1 cellular context compared by ENCODE assay signal in the genomic region with DNA sequence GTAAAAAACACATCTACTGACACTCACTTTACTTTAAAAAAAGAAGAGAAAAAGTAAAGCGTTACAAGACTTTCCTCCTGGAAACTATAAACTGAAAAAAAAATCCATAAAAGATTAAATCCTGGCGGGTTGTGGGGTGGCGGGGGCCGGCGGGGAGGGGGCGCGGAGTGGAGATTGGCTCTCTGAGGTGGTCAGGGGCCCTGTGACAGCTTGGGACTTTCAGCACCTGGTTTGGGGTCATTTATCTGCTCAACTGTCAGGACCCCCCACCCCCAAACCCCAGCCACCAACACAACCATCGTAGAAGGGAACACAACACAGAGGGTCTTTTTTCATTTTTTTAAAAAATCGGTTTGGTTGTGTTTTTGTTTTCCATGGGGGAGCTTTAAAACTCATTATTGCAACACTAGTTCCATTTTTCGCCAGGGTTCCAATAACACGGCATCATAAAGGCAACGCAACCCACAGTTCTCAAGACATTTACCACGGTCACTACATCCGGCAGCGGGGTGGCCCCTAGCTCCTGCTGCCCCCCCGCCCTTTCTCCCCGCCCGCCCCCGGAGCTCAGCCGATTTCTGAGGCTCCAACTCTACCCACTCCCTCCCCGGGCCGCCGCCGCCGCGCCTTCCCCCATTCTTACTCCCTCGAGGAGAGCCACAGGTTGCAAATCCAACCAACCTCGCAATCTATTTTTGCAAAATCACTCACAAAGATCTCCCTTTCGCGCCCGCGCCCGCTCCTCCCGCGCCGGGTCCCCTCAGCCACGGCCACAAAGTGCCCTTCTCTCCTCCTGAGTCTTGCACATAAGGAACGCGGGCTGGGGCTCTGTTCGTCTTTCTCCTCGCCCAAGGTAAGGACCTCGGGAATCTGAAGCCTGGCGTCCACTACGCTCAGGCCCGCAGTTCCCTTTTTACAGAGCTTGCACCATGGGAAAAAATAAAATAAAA.
TF ChIP-seq lines count a peak whose summit lies in the region.

No MANE protein-coding gene starts in this region.

TF ChIP-seq in HepG2, 621 proteins besides CTCF, POLR2A, EP300 and RAD21 (continued from another document):
- TF ChIP-seq, protein P1, sequence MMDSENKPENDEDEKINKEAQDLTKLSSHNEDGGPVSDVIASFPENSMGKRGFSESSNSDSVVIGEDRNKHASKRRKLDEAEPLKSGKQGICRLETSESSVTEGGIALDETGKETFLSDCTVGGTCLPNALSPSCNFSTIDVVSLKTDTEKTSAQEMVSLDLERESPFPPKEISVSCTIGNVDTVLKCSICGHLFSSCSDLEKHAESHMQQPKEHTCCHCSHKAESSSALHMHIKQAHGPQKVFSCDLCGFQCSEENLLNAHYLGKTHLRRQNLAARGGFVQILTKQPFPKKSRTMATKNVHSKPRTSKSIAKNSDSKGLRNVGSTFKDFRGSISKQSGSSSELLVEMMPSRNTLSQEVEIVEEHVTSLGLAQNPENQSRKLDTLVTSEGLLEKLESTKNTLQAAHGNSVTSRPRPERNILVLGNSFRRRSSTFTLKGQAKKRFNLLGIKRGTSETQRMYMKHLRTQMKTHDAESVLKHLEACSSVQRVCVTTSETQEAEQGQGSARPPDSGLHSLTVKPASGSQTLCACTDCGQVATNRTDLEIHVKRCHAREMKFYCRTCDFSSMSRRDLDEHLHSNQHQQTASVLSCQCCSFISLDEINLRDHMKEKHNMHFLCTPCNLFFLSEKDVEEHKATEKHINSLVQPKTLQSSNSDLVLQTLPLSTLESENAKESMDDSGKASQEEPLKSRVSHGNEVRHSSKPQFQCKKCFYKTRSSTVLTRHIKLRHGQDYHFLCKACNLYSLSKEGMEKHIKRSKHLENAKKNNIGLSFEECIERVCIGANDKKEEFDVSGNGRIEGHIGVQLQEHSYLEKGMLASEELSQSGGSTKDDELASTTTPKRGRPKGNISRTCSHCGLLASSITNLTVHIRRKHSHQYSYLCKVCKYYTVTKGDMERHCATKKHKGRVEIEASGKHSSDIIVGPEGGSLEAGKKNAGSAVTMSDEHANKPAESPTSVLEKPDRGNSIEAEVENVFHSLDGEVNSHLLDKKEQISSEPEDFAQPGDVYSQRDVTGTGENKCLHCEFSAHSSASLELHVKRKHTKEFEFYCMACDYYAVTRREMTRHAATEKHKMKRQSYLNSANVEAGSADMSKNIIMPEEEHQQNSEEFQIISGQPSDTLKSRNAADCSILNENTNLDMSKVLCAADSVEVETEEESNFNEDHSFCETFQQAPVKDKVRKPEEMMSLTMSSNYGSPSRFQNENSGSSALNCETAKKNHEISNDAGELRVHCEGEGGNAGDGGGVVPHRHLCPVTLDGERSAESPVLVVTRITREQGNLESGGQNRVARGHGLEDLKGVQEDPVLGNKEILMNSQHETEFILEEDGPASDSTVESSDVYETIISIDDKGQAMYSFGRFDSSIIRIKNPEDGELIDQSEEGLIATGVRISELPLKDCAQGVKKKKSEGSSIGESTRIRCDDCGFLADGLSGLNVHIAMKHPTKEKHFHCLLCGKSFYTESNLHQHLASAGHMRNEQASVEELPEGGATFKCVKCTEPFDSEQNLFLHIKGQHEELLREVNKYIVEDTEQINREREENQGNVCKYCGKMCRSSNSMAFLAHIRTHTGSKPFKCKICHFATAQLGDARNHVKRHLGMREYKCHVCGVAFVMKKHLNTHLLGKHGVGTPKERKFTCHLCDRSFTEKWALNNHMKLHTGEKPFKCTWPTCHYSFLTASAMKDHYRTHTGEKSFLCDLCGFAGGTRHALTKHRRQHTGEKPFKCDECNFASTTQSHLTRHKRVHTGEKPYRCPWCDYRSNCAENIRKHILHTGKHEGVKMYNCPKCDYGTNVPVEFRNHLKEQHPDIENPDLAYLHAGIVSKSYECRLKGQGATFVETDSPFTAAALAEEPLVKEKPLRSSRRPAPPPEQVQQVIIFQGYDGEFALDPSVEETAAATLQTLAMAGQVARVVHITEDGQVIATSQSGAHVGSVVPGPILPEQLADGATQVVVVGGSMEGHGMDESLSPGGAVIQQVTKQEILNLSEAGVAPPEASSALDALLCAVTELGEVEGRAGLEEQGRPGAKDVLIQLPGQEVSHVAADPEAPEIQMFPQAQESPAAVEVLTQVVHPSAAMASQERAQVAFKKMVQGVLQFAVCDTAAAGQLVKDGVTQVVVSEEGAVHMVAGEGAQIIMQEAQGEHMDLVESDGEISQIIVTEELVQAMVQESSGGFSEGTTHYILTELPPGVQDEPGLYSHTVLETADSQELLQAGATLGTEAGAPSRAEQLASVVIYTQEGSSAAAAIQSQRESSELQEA (CRISPR knock-in tag; IDR thresholded peaks at IDR 0.05; ENCODE audit: not compliant biosample characterization): no peak
- TF ChIP-seq REPIN1 (CRISPR knock-in tag; IDR thresholded peaks at IDR 0.05; ENCODE audit: borderline replicate concordance, low read depth) (peak; percentile 21; the same call in 1 of the 2 replicates), BHLHE40 (IDR thresholded peaks at IDR 0.05; ENCODE audit: low read length) (no peak), TAF1 (CRISPR knock-in tag; IDR thresholded peaks at IDR 0.05) (peak; percentile 44; the same call in 1 of the 2 replicates), SRSF1 (optimal IDR thresholded peaks at IDR 0.05; ENCODE audit: low read depth, low read length) (peak; percentile 37), SCMH1 (CRISPR knock-in tag; IDR thresholded peaks at IDR 0.05; ENCODE audit: borderline replicate concordance) (no peak), GABPB1 (CRISPR knock-in tag; IDR thresholded peaks at IDR 0.05) (0 out of 2 replicates have a peak, but pooled peaks have one; percentile 14), ZNF709 (CRISPR knock-in tag; IDR thresholded peaks at IDR 0.05) (no peak), ZC3H4 (CRISPR knock-in tag; IDR thresholded peaks at IDR 0.05; ENCODE audit: borderline replicate concordance) (no peak)
- TF ChIP-seq, protein P2, sequence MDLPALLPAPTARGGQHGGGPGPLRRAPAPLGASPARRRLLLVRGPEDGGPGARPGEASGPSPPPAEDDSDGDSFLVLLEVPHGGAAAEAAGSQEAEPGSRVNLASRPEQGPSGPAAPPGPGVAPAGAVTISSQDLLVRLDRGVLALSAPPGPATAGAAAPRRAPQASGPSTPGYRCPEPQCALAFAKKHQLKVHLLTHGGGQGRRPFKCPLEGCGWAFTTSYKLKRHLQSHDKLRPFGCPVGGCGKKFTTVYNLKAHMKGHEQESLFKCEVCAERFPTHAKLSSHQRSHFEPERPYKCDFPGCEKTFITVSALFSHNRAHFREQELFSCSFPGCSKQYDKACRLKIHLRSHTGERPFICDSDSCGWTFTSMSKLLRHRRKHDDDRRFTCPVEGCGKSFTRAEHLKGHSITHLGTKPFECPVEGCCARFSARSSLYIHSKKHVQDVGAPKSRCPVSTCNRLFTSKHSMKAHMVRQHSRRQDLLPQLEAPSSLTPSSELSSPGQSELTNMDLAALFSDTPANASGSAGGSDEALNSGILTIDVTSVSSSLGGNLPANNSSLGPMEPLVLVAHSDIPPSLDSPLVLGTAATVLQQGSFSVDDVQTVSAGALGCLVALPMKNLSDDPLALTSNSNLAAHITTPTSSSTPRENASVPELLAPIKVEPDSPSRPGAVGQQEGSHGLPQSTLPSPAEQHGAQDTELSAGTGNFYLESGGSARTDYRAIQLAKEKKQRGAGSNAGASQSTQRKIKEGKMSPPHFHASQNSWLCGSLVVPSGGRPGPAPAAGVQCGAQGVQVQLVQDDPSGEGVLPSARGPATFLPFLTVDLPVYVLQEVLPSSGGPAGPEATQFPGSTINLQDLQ (CRISPR knock-in tag; IDR thresholded peaks at IDR 0.05): no peak
- TF ChIP-seq, protein P3, sequence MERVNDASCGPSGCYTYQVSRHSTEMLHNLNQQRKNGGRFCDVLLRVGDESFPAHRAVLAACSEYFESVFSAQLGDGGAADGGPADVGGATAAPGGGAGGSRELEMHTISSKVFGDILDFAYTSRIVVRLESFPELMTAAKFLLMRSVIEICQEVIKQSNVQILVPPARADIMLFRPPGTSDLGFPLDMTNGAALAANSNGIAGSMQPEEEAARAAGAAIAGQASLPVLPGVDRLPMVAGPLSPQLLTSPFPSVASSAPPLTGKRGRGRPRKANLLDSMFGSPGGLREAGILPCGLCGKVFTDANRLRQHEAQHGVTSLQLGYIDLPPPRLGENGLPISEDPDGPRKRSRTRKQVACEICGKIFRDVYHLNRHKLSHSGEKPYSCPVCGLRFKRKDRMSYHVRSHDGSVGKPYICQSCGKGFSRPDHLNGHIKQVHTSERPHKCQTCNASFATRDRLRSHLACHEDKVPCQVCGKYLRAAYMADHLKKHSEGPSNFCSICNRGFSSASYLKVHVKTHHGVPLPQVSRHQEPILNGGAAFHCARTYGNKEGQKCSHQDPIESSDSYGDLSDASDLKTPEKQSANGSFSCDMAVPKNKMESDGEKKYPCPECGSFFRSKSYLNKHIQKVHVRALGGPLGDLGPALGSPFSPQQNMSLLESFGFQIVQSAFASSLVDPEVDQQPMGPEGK (CRISPR knock-in tag; IDR thresholded peaks at IDR 0.05): peak; percentile 63
- TF ChIP-seq, protein P4, sequence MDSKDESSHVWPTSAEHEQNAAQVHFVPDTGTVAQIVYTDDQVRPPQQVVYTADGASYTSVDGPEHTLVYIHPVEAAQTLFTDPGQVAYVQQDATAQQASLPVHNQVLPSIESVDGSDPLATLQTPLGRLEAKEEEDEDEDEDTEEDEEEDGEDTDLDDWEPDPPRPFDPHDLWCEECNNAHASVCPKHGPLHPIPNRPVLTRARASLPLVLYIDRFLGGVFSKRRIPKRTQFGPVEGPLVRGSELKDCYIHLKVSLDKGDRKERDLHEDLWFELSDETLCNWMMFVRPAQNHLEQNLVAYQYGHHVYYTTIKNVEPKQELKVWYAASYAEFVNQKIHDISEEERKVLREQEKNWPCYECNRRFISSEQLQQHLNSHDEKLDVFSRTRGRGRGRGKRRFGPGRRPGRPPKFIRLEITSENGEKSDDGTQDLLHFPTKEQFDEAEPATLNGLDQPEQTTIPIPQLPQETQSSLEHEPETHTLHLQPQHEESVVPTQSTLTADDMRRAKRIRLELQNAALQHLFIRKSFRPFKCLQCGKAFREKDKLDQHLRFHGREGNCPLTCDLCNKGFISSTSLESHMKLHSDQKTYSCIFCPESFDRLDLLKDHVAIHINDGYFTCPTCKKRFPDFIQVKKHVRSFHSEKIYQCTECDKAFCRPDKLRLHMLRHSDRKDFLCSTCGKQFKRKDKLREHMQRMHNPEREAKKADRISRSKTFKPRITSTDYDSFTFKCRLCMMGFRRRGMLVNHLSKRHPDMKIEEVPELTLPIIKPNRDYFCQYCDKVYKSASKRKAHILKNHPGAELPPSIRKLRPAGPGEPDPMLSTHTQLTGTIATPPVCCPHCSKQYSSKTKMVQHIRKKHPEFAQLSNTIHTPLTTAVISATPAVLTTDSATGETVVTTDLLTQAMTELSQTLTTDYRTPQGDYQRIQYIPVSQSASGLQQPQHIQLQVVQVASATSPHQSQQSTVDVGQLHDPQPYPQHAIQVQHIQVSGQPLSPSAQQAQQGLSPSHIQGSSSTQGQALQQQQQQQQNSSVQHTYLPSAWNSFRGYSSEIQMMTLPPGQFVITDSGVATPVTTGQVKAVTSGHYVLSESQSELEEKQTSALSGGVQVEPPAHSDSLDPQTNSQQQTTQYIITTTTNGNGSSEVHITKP (CRISPR knock-in tag; IDR thresholded peaks at IDR 0.05; ENCODE audit: low read depth): 0 out of 2 replicates have a peak, but pooled peaks have one; percentile 16
